In genomic region chr2:26738481-26738880, GRCh38 we compare ENCODE assay signal across 24 cellular contexts. TPM values are rescaled to one million over a fixed set of nuclear protein-coding genes. Genes with fewer than 3 reads are reported as not detected.
"Had no signal": no experiment of that assay in that cellular context is flagged by ENCODE, and none has a peak within 500 bp of the region (broad histone marks: within the 10 kb centered on the region; RNA-seq: fewer than 3 reads in every experiment).

No MANE protein-coding gene starts in this region.

- H3K9me3 ChIP-seq: adrenal gland had no signal

- H3K27me3 ChIP-seq: adrenal gland had no signal

- ATAC-seq: activated CD4-positive, CD25-positive, alpha-beta regulatory T cell treated with anti-CD3 and anti-CD28 coated beads, Interleukin-2, amount 50 U/mL, for 24 hours; activated CD8-positive, alpha-beta T cell treated with anti-CD3 and anti-CD28 coated beads, Interleukin-2, amount 10 ng/mL, durations not matched to agents 7 days and 5 days; PC-3 had no signal

- H3K4me3 ChIP-seq: adrenal gland, coronary artery had no signal

- H3K36me3 ChIP-seq: adrenal gland had no signal

- DNase-seq: activated CD4-positive, alpha-beta T cell treated with anti-CD3 and anti-CD28 coated beads for 4 hours; activated CD4-positive, alpha-beta T cell treated with anti-CD3 and anti-CD28 coated beads, Interleukin-2, amount 50 U/mL, for 4 hours; activated CD8-positive, alpha-beta memory T cell treated with anti-CD3 and anti-CD28 coated beads, Interleukin-2, amount 50 U/mL, for 48 hours; activated CD8-positive, alpha-beta T cell treated with anti-CD3 and anti-CD28 coated beads, Interleukin-2, amount 10 ng/mL, durations not matched to agents 7 days and 5 days; activated naive CD4-positive, alpha-beta T cell treated with anti-CD3 and anti-CD28 coated beads, Interleukin-2, amount 50 U/mL, for 16 hours; activated naive CD8-positive, alpha-beta T cell treated with anti-CD3 and anti-CD28 coated beads, Interleukin-2, amount 10 ng/mL, durations not matched to agents 7 days and 5 days; activated T-cell treated with anti-CD3 and anti-CD28 coated beads, Interleukin-2, amount 50 U/mL, for 1 hour; anterior cingulate cortex; Kasumi-1; NCI-H1048; NCI-H1417; NCI-H1930; NCI-H2171; NCI-H2227 treated with DMSO at 0.1 percent for 48 hours; NCI-H446 treated with DMSO at 0.1 percent for 48 hours; NCI-H526 treated with DMSO at 0.1 percent for 48 hours; PC-3; SIG-M5; T-helper 1 cell had no signal

- H3K27ac ChIP-seq: coronary artery had no signal

RNA-seq across cellular contexts. Expression of gene KCNK3, which starts 46.0 kb away (rescaled TPM):
- total RNA-seq: activated CD8-positive, alpha-beta T cell treated with anti-CD3 and anti-CD28 coated beads, Interleukin-2, amount 10 ng/mL, durations not matched to agents 7 days and 5 days; activated naive CD8-positive, alpha-beta T cell treated with anti-CD3 and anti-CD28 coated beads, Interleukin-2, amount 10 ng/mL, durations not matched to agents 7 days and 5 days; T-helper 2 cell treated with Interferon-gamma antibody and Interleukin-4, amounts not matched to agents 100 ng/mL and 5 ng/mL, for 36 hours had no signal

RNA-seq across cellular contexts. Expression of gene CENPA, which starts 47.4 kb away (rescaled TPM):
- total RNA-seq: cardiac septum had no signal
